In genomic region chr2:22513563-22513962, GRCh38 we compare ENCODE assay signal across 28 cellular contexts.
"Had no signal": no experiment of that assay in that cellular context is flagged by ENCODE, and none has a peak within 500 bp of the region (broad histone marks: within the 10 kb centered on the region; RNA-seq: fewer than 3 reads in every experiment).

No MANE protein-coding gene starts in this region.

- H3K4me3 ChIP-seq: stomach, suprapubic skin, testis, thoracic aorta, thyroid gland, tibial artery, tibial nerve, transverse colon, upper lobe of left lung, upper lobe of right lung, uterus, vagina had no signal

- H3K36me3 ChIP-seq: stomach, suprapubic skin, thoracic aorta, thyroid gland, tibial artery, tibial nerve, transverse colon, upper lobe of left lung, upper lobe of right lung, uterus, vagina had no signal

- H3K9me3 Mint-ChIP-seq: stimulated activated memory B cell treated with anti-CD40 and anti-IgM and Interleukin-4, amounts not matched to agents 10 μg/mL and 1 μg/mL and 100 μg/mL, for 72 hours; type B pancreatic cell had no signal

- H3K4me3 Mint-ChIP-seq: stimulated activated effector memory CD8-positive, alpha-beta T cell treated with anti-CD3 and anti-CD28 coated beads, Interleukin-12 subunit alpha, Interleukin-12 subunit beta, amount 100 ng/mL, for 72 hours; stimulated activated memory B cell treated with anti-CD40 and anti-IgM and Interleukin-4, amounts not matched to agents 10 μg/mL and 1 μg/mL and 100 μg/mL, for 72 hours; stimulated activated naive B cell treated with anti-CD40 and anti-IgM and Interleukin-4, amounts not matched to agents 10 μg/mL and 1 μg/mL and 100 μg/mL, for 72 hours; stimulated activated naive CD8-positive, alpha-beta T cell treated with anti-CD3 and anti-CD28 coated beads, Interleukin-15, amount 100 ng/mL, for 72 hours; stimulated activated naive CD8-positive, alpha-beta T cell treated with anti-CD3 and anti-CD28 coated beads, Interleukin-15, Interleukin-2, amounts not matched to agents 100 ng/mL and 50 ng/mL, for 24 hours; type B pancreatic cell had no signal

- ATAC-seq: stimulated activated effector memory CD8-positive, alpha-beta T cell treated with anti-CD3 and anti-CD28 coated beads, Interleukin-12 subunit alpha, Interleukin-12 subunit beta, amount 100 ng/mL, for 72 hours; stimulated activated memory B cell treated with anti-CD40 and anti-IgM and Interleukin-4, amounts not matched to agents 10 μg/mL and 1 μg/mL and 100 μg/mL, for 72 hours; stimulated activated naive B cell treated with anti-CD40 and anti-IgM and Interleukin-4, amounts not matched to agents 10 μg/mL and 1 μg/mL and 100 μg/mL, for 72 hours; stimulated activated naive CD8-positive, alpha-beta T cell treated with anti-CD3 and anti-CD28 coated beads, Interleukin-15, amount 100 ng/mL, for 72 hours; stimulated activated naive CD8-positive, alpha-beta T cell treated with anti-CD3 and anti-CD28 coated beads, Interleukin-15, Interleukin-2, amounts not matched to agents 100 U/mL and 50 U/mL, for 24 hours; upper lobe of right lung had no signal

- H3K27ac Mint-ChIP-seq: stimulated activated effector memory CD8-positive, alpha-beta T cell treated with anti-CD3 and anti-CD28 coated beads, Interleukin-12 subunit alpha, Interleukin-12 subunit beta, amount 100 ng/mL, for 72 hours; stimulated activated memory B cell treated with anti-CD40 and anti-IgM and Interleukin-4, amounts not matched to agents 10 μg/mL and 1 μg/mL and 100 μg/mL, for 72 hours; stimulated activated naive B cell treated with anti-CD40 and anti-IgM and Interleukin-4, amounts not matched to agents 10 μg/mL and 1 μg/mL and 100 μg/mL, for 72 hours; stimulated activated naive CD8-positive, alpha-beta T cell treated with anti-CD3 and anti-CD28 coated beads, Interleukin-15, amount 100 ng/mL, for 72 hours; stimulated activated naive CD8-positive, alpha-beta T cell treated with anti-CD3 and anti-CD28 coated beads, Interleukin-15, Interleukin-2, amounts not matched to agents 100 ng/mL and 50 ng/mL, for 24 hours; type B pancreatic cell had no signal

- H3K27ac ChIP-seq: stomach, suprapubic skin, testis, thoracic aorta, thyroid gland, tibial artery, tibial nerve, transverse colon, upper lobe of left lung, upper lobe of right lung, uterus, vagina had no signal

- H3K9me3 ChIP-seq: stomach, suprapubic skin, testis, thoracic aorta, thyroid gland, tibial artery, tibial nerve, transverse colon, upper lobe of left lung, upper lobe of right lung, uterus, vagina had no signal

- H3K36me3 Mint-ChIP-seq: stimulated activated effector memory CD8-positive, alpha-beta T cell treated with anti-CD3 and anti-CD28 coated beads, Interleukin-12 subunit alpha, Interleukin-12 subunit beta, amount 100 ng/mL, for 72 hours; stimulated activated memory B cell treated with anti-CD40 and anti-IgM and Interleukin-4, amounts not matched to agents 10 μg/mL and 1 μg/mL and 100 μg/mL, for 72 hours; stimulated activated naive B cell treated with anti-CD40 and anti-IgM and Interleukin-4, amounts not matched to agents 10 μg/mL and 1 μg/mL and 100 μg/mL, for 72 hours; type B pancreatic cell had no signal

- DNase-seq: stimulated activated CD4-positive, alpha-beta T cell treated with anti-CD3 and anti-CD28 coated beads, Interleukin-2, amount 100 ng/mL, for 48 hours; stimulated activated CD4-positive, alpha-beta T cell treated with anti-CD3 and anti-CD28 coated beads, Interleukin-4, amount 100 ng/mL, for 1 hour; stimulated activated CD4-positive, alpha-beta T cell treated with anti-CD3 and anti-CD28 coated beads, Interleukin-4, amount 100 ng/mL, for 24 hours; stimulated activated CD4-positive, alpha-beta T cell treated with anti-CD3 and anti-CD28 coated beads, Interleukin-4, amount 100 ng/mL, for 4 hours; stimulated activated CD8-positive, alpha-beta memory T cell treated with anti-CD3 and anti-CD28 coated beads, Interleukin-4, amount 100 ng/mL, for 48 hours; stimulated activated naive B cell treated with anti-CD40 and anti-IgM and Interleukin-4, amounts not matched to agents 10 μg/mL and 1 μg/mL and 100 μg/mL, for 72 hours; stimulated activated naive CD4-positive, alpha-beta T cell; stimulated activated naive CD4-positive, alpha-beta T cell treated with Interleukin-2 at 50 U/mL for 16 hours; stimulated activated naive CD8-positive, alpha-beta T cell treated with anti-CD3 and anti-CD28 coated beads, Interleukin-15, amount 100 ng/mL, for 72 hours; stimulated activated naive CD8-positive, alpha-beta T cell treated with anti-CD3 and anti-CD28 coated beads, Interleukin-15, Interleukin-2, amounts not matched to agents 100 U/mL and 50 U/mL, for 24 hours; stomach; substantia nigra; testis; thyroid gland; tibial artery; transverse colon; trophoblast cell; upper lobe of left lung; upper lobe of right lung; uterus had no signal

- H3K4me1 Mint-ChIP-seq: stimulated activated effector memory CD8-positive, alpha-beta T cell treated with anti-CD3 and anti-CD28 coated beads, Interleukin-12 subunit alpha, Interleukin-12 subunit beta, amount 100 ng/mL, for 72 hours; stimulated activated memory B cell treated with anti-CD40 and anti-IgM and Interleukin-4, amounts not matched to agents 10 μg/mL and 1 μg/mL and 100 μg/mL, for 72 hours; stimulated activated naive B cell treated with anti-CD40 and anti-IgM and Interleukin-4, amounts not matched to agents 10 μg/mL and 1 μg/mL and 100 μg/mL, for 72 hours; stimulated activated naive CD8-positive, alpha-beta T cell treated with anti-CD3 and anti-CD28 coated beads, Interleukin-15, amount 100 ng/mL, for 72 hours had no signal

- H3K27me3 ChIP-seq: stomach, suprapubic skin, testis, thyroid gland, tibial artery, tibial nerve, transverse colon, upper lobe of left lung, upper lobe of right lung, uterus, vagina had no signal

- H3K27me3 Mint-ChIP-seq: stimulated activated memory B cell treated with anti-CD40 and anti-IgM and Interleukin-4, amounts not matched to agents 10 μg/mL and 1 μg/mL and 100 μg/mL, for 72 hours; stimulated activated naive B cell treated with anti-CD40 and anti-IgM and Interleukin-4, amounts not matched to agents 10 μg/mL and 1 μg/mL and 100 μg/mL, for 72 hours; stimulated activated naive CD8-positive, alpha-beta T cell treated with anti-CD3 and anti-CD28 coated beads, Interleukin-15, amount 100 ng/mL, for 72 hours; stimulated activated naive CD8-positive, alpha-beta T cell treated with anti-CD3 and anti-CD28 coated beads, Interleukin-15, Interleukin-2, amounts not matched to agents 100 ng/mL and 50 ng/mL, for 24 hours had no signal
